In the genomic region with DNA sequence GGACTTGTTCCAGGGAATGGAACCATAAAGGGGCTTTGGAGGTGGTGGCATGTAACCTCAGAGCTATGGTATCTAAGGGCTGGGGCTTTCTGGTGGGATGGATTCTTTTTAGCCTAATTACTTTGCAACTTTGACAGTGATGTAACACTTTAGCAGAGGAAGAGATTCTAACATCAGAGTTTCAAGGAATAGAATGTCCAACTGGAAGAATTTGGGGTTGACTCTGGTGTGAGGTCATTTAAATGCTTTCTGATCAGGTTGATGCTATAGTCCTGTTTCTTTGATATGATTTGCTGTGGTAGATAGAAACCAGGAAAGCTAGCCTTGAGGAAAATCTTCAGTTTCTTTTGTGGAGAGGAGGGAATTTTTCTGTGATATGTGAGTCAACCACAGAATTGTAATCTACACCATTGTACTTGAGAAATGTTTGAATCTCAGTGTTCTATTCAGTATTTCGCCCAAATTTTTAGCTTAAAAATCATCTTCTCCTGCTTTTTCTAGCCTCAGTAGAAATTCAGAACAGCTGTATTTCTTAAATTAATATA, we compare ENCODE assay signal across 1 cellular context.
TF ChIP-seq lines count a peak whose summit lies in the region.

No MANE protein-coding gene starts in this region.

TF ChIP-seq in GM12878, 131 proteins besides CTCF, POLR2A, EP300 and RAD21:
- TF ChIP-seq EZH2 (IDR thresholded peaks at IDR 0.05; ENCODE audit: borderline replicate concordance, control insufficient read depth, low read depth, low read length) (no peak), CBX3 (IDR thresholded peaks at IDR 0.05; ENCODE audit: borderline replicate concordance, low read depth) (no peak), ZNF217 (IDR thresholded peaks at IDR 0.05) (no peak), NFIC (IDR thresholded peaks at IDR 0.05; ENCODE audit: low read depth, low read length) (no peak), PAX5 (IDR thresholded peaks at IDR 0.05; ENCODE audit: borderline replicate concordance, low read depth, low read length) (no peak), HDAC6 (IDR thresholded peaks at IDR 0.05; ENCODE audit: unreplicated experiment) (no peak), TCF12 (IDR thresholded peaks at IDR 0.05; ENCODE audit: low read depth, low read length) (no peak)
- TF ChIP-seq, protein P1, sequence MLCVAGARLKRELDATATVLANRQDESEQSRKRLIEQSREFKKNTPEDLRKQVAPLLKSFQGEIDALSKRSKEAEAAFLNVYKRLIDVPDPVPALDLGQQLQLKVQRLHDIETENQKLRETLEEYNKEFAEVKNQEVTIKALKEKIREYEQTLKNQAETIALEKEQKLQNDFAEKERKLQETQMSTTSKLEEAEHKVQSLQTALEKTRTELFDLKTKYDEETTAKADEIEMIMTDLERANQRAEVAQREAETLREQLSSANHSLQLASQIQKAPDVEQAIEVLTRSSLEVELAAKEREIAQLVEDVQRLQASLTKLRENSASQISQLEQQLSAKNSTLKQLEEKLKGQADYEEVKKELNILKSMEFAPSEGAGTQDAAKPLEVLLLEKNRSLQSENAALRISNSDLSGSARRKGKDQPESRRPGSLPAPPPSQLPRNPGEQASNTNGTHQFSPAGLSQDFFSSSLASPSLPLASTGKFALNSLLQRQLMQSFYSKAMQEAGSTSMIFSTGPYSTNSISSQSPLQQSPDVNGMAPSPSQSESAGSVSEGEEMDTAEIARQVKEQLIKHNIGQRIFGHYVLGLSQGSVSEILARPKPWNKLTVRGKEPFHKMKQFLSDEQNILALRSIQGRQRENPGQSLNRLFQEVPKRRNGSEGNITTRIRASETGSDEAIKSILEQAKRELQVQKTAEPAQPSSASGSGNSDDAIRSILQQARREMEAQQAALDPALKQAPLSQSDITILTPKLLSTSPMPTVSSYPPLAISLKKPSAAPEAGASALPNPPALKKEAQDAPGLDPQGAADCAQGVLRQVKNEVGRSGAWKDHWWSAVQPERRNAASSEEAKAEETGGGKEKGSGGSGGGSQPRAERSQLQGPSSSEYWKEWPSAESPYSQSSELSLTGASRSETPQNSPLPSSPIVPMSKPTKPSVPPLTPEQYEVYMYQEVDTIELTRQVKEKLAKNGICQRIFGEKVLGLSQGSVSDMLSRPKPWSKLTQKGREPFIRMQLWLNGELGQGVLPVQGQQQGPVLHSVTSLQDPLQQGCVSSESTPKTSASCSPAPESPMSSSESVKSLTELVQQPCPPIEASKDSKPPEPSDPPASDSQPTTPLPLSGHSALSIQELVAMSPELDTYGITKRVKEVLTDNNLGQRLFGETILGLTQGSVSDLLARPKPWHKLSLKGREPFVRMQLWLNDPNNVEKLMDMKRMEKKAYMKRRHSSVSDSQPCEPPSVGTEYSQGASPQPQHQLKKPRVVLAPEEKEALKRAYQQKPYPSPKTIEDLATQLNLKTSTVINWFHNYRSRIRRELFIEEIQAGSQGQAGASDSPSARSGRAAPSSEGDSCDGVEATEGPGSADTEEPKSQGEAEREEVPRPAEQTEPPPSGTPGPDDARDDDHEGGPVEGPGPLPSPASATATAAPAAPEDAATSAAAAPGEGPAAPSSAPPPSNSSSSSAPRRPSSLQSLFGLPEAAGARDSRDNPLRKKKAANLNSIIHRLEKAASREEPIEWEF (IDR thresholded peaks at IDR 0.05; ENCODE audit: insufficient replicate concordance, low read depth, low read length): no peak
- TF ChIP-seq, protein P2, sequence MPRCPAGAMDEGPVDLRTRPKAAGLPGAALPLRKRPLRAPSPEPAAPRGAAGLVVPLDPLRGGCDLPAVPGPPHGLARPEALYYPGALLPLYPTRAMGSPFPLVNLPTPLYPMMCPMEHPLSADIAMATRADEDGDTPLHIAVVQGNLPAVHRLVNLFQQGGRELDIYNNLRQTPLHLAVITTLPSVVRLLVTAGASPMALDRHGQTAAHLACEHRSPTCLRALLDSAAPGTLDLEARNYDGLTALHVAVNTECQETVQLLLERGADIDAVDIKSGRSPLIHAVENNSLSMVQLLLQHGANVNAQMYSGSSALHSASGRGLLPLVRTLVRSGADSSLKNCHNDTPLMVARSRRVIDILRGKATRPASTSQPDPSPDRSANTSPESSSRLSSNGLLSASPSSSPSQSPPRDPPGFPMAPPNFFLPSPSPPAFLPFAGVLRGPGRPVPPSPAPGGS (IDR thresholded peaks at IDR 0.05; ENCODE audit: borderline replicate concordance, insufficient read depth, low read depth, low read length, poor library complexity, severe bottlenecking): no peak
